Comparison of ENCODE assay signal across 2 cellular contexts in the genomic region with DNA sequence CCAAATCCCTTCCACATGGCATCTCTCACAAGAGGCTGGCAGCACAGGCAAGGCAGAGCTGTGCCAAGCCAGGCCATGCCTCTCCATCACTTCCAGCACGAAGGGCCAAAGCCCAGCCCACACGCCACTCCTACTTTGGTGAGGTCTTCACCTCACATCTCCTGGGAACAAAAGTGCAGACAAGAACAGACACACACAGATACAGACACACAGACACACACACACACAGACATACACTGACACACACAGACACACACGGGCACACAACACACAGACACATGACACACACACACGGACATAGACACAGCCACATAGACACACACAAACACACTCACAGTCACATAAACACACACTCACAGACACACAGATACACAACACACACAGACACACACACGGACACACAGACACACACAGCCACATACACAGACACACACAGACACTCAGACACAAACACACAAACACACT.
A peak's percentile ranks its signal among the peaks of the same experiment; 100 is the strongest.
TF ChIP-seq lines count a peak whose summit lies in the region.

No MANE protein-coding gene starts in this region.

TF ChIP-seq in HEK293, 187 proteins besides CTCF, POLR2A, EP300 and RAD21 (continued from another document and continues in another):
- TF ChIP-seq ZNF155 (tag by site-specific recombination; IDR thresholded peaks at IDR 0.05) (peak; percentile 41; the same call in 1 of the 2 replicates), REPIN1 (tag by site-specific recombination; IDR thresholded peaks at IDR 0.05; ENCODE audit: low read depth) (no peak), ZNF621 (tag by site-specific recombination; IDR thresholded peaks at IDR 0.05) (peak; percentile 82; the same call in 1 of the 2 replicates), ZXDB (tag by site-specific recombination; IDR thresholded peaks at IDR 0.05) (no peak), ZNF473 (tag by site-specific recombination; IDR thresholded peaks at IDR 0.05) (0 out of 2 replicates have a peak, but pooled peaks have one; percentile 77), ZNF10 (tag by site-specific recombination; IDR thresholded peaks at IDR 0.05) (no peak), ZNF211 (tag by site-specific recombination; IDR thresholded peaks at IDR 0.05; ENCODE audit: low read depth) (no peak), YY2 (tag by site-specific recombination; IDR thresholded peaks at IDR 0.05) (peak; percentile 43; the same call in 1 of the 2 replicates), ZBTB1 (tag by site-specific recombination; IDR thresholded peaks at IDR 0.05) (no peak), ZFHX2 (tag by site-specific recombination; conservative IDR thresholded peaks at IDR 0.05) (peak; percentile 75), ZNF248 (tag by site-specific recombination; IDR thresholded peaks at IDR 0.05) (peak; percentile 67; the same call in 1 of the 2 replicates), ZNF623 (tag by site-specific recombination; IDR thresholded peaks at IDR 0.05) (no peak), EGR2 (tag by site-specific recombination; IDR thresholded peaks at IDR 0.05; ENCODE audit: low read depth) (peak; percentile 59), ZBTB48 (tag by site-specific recombination; IDR thresholded peaks at IDR 0.05) (peak; percentile 55; the same call in 1 of the 2 replicates), ZNF571 (tag by site-specific recombination; IDR thresholded peaks at IDR 0.05) (peak; percentile 75; the same call in 1 of the 2 replicates), ZBTB20 (tag by site-specific recombination; IDR thresholded peaks at IDR 0.05) (peak; percentile 45), IKZF3 (tag by site-specific recombination; IDR thresholded peaks at IDR 0.05) (no peak)
- TF ChIP-seq, protein P1, sequence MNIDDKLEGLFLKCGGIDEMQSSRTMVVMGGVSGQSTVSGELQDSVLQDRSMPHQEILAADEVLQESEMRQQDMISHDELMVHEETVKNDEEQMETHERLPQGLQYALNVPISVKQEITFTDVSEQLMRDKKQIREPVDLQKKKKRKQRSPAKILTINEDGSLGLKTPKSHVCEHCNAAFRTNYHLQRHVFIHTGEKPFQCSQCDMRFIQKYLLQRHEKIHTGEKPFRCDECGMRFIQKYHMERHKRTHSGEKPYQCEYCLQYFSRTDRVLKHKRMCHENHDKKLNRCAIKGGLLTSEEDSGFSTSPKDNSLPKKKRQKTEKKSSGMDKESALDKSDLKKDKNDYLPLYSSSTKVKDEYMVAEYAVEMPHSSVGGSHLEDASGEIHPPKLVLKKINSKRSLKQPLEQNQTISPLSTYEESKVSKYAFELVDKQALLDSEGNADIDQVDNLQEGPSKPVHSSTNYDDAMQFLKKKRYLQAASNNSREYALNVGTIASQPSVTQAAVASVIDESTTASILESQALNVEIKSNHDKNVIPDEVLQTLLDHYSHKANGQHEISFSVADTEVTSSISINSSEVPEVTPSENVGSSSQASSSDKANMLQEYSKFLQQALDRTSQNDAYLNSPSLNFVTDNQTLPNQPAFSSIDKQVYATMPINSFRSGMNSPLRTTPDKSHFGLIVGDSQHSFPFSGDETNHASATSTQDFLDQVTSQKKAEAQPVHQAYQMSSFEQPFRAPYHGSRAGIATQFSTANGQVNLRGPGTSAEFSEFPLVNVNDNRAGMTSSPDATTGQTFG (tag by site-specific recombination; IDR thresholded peaks at IDR 0.05; ENCODE audit: borderline replicate concordance) = 0 out of 2 replicates have a peak, but pooled peaks have one; percentile 53
- TF ChIP-seq, protein P2, sequence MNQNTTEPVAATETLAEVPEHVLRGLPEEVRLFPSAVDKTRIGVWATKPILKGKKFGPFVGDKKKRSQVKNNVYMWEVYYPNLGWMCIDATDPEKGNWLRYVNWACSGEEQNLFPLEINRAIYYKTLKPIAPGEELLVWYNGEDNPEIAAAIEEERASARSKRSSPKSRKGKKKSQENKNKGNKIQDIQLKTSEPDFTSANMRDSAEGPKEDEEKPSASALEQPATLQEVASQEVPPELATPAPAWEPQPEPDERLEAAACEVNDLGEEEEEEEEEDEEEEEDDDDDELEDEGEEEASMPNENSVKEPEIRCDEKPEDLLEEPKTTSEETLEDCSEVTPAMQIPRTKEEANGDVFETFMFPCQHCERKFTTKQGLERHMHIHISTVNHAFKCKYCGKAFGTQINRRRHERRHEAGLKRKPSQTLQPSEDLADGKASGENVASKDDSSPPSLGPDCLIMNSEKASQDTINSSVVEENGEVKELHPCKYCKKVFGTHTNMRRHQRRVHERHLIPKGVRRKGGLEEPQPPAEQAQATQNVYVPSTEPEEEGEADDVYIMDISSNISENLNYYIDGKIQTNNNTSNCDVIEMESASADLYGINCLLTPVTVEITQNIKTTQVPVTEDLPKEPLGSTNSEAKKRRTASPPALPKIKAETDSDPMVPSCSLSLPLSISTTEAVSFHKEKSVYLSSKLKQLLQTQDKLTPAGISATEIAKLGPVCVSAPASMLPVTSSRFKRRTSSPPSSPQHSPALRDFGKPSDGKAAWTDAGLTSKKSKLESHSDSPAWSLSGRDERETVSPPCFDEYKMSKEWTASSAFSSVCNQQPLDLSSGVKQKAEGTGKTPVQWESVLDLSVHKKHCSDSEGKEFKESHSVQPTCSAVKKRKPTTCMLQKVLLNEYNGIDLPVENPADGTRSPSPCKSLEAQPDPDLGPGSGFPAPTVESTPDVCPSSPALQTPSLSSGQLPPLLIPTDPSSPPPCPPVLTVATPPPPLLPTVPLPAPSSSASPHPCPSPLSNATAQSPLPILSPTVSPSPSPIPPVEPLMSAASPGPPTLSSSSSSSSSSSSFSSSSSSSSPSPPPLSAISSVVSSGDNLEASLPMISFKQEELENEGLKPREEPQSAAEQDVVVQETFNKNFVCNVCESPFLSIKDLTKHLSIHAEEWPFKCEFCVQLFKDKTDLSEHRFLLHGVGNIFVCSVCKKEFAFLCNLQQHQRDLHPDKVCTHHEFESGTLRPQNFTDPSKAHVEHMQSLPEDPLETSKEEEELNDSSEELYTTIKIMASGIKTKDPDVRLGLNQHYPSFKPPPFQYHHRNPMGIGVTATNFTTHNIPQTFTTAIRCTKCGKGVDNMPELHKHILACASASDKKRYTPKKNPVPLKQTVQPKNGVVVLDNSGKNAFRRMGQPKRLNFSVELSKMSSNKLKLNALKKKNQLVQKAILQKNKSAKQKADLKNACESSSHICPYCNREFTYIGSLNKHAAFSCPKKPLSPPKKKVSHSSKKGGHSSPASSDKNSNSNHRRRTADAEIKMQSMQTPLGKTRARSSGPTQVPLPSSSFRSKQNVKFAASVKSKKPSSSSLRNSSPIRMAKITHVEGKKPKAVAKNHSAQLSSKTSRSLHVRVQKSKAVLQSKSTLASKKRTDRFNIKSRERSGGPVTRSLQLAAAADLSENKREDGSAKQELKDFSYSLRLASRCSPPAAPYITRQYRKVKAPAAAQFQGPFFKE (tag by site-specific recombination; IDR thresholded peaks at IDR 0.05; ENCODE audit: borderline replicate concordance) = peak; percentile 98
- TF ChIP-seq, protein P3, sequence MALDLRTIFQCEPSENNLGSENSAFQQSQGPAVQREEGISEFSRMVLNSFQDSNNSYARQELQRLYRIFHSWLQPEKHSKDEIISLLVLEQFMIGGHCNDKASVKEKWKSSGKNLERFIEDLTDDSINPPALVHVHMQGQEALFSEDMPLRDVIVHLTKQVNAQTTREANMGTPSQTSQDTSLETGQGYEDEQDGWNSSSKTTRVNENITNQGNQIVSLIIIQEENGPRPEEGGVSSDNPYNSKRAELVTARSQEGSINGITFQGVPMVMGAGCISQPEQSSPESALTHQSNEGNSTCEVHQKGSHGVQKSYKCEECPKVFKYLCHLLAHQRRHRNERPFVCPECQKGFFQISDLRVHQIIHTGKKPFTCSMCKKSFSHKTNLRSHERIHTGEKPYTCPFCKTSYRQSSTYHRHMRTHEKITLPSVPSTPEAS (tag by site-specific recombination; IDR thresholded peaks at IDR 0.05) = peak; percentile 95

TF ChIP-seq in H1, 55 proteins besides CTCF, POLR2A, EP300 and RAD21 (continued from another document):
- TF ChIP-seq, protein P4, sequence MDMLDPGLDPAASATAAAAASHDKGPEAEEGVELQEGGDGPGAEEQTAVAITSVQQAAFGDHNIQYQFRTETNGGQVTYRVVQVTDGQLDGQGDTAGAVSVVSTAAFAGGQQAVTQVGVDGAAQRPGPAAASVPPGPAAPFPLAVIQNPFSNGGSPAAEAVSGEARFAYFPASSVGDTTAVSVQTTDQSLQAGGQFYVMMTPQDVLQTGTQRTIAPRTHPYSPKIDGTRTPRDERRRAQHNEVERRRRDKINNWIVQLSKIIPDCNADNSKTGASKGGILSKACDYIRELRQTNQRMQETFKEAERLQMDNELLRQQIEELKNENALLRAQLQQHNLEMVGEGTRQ (IDR thresholded peaks at IDR 0.05; ENCODE audit: low read length) = no peak
- no peak for TF ChIP-seq EGR1 (IDR thresholded peaks at IDR 0.05; ENCODE audit: borderline replicate concordance, low read depth, low read length)
- TF ChIP-seq NRF1 (IDR thresholded peaks at IDR 0.05; ENCODE audit: low read depth, low read length) = no peak
- no peak for TF ChIP-seq CTBP2 (IDR thresholded peaks at IDR 0.05; ENCODE audit: borderline replicate concordance, insufficient read depth, insufficient read length, low read length)
- no peak for TF ChIP-seq SRF (IDR thresholded peaks at IDR 0.05; ENCODE audit: low read depth, low read length)
- no peak for TF ChIP-seq FOSL1 (IDR thresholded peaks at IDR 0.05; ENCODE audit: insufficient read depth, low read depth, low read length)
- TF ChIP-seq, protein P5, sequence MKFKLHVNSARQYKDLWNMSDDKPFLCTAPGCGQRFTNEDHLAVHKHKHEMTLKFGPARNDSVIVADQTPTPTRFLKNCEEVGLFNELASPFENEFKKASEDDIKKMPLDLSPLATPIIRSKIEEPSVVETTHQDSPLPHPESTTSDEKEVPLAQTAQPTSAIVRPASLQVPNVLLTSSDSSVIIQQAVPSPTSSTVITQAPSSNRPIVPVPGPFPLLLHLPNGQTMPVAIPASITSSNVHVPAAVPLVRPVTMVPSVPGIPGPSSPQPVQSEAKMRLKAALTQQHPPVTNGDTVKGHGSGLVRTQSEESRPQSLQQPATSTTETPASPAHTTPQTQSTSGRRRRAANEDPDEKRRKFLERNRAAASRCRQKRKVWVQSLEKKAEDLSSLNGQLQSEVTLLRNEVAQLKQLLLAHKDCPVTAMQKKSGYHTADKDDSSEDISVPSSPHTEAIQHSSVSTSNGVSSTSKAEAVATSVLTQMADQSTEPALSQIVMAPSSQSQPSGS (IDR thresholded peaks at IDR 0.05; ENCODE audit: low read length) = no peak
- no peak for TF ChIP-seq SP4 (IDR thresholded peaks at IDR 0.05; ENCODE audit: low read length)
- TF ChIP-seq TCF12 (IDR thresholded peaks at IDR 0.05; ENCODE audit: low read depth, low read length) = no peak
- TF ChIP-seq SIX5 (IDR thresholded peaks at IDR 0.05; ENCODE audit: low read depth, low read length) = no peak
